In the genomic region with DNA sequence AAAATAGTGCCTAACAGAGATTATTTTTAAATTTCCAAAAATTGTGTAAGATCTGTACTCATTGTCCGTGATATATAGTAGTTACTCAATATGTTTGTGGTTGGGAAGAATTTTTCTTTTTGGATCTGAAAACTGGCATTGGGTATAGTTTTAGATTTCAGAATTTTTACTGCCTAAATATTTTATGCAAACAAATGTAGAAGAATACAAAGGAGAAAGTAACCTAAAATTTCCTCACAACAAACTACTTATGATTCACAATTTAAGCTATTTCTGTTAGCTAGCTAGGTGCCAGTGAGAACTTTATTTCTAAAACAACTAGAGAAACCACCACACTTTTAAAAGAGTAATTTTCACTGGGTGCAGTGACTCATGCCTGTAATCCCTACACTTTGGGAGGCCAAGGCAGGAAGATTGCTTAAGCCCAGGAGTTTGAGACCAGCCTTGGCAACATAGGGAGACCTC, we compare ENCODE assay signal across 18 cellular contexts. TPM values are rescaled to one million over a fixed set of nuclear protein-coding genes. Genes with fewer than 3 reads are reported as not detected.
A peak's percentile ranks its signal among the peaks of the same experiment; 100 is the strongest.
DNase-seq lines count a peak whose midpoint lies in the region; ATAC-seq, FAIRE-seq and TF ChIP-seq lines count a peak whose summit lies in the region.
"Had no signal": no experiment of that assay in that cellular context is flagged by ENCODE, and none has a peak within 500 bp of the region (broad histone marks: within the 10 kb centered on the region; RNA-seq: fewer than 3 reads in every experiment).

No MANE protein-coding gene starts in this region.

- H3K4me3 Mint-ChIP-seq in CD4-positive, alpha-beta T cell, result no peak overlapping the region
- no peak overlapping the region for H3K4me3 Mint-ChIP-seq in GM23338
- H3K4me3 Mint-ChIP-seq: natural killer cell; T-helper 1 cell treated with Interleukin-12 subunit alpha and Interleukin-12 subunit beta and Interleukin-4 antibody, amounts not matched to agents 30 μg/mL and 1 μg/mL, for 36 hours had no signal

- DNase-seq in HCEC 1CT (peak; percentile 61), RPMI7951 (ENCODE audit: low read depth) (peak; percentile 23), fibroblast of gingiva (ENCODE audit: low read depth) (peak; percentile 68), amygdala (lab: John Stamatoyannopoulos, UW) (no peak), HepG2 (ENCODE audit: low spot score) (no peak), GM23338 (ENCODE audit: low spot score) (no peak)
- DNase-seq in CD4-positive, alpha-beta T cell, result no peak
- DNase-seq: brain microvascular endothelial cell, foreskin melanocyte, left ventricle myocardium superior, natural killer cell, NCI-H82, Right ventricle myocardium superior had no signal

- no peak for FAIRE-seq in HepG2 (lab: Jason Lieb, UNC)
- FAIRE-seq: HTR-8/SVneo had no signal

- H3K36me3 ChIP-seq in subcutaneous abdominal adipose tissue (ENCODE audit: control insufficient read depth in 5 of 5, insufficient read depth in 5 of 5, low read length in 5 of 5), result no peaks in the 10 kb centered on the region
- H3K36me3 ChIP-seq in HepG2 (replicated peaks in 1 of 2; ENCODE audit: control insufficient read depth in 1 of 2, insufficient read depth in 2 of 2, low read length in 2 of 2), result no peaks in the 10 kb centered on the region
- no peaks in the 10 kb centered on the region for H3K36me3 ChIP-seq in GM23338 (ENCODE audit: insufficient read depth)
- H3K36me3 ChIP-seq: brain microvascular endothelial cell, prostate gland had no signal

- CTCF ChIA-PET in CD4-positive, alpha-beta T cell (lab: Charles Lee), result no interaction called here
- CTCF ChIA-PET in HepG2 (lab: Yijun Ruan, JAX; ENCODE audit: low intra/inter-chr PET ratio, low total read pairs), result no interaction called here

- intact Hi-C loops in CD4-positive, alpha-beta T cell (cut with DNase I, micrococcal nuclease), result loop anchor here in 1 of 2 experiments (5.0 kb wide), 1 partner anchor 34 kb away; no protein-coding TSS in a partner anchor
- intact Hi-C loops in HepG2 (cut with micrococcal nuclease; ENCODE audit: unreplicated experiment), result no loop called here

- H3K9me3 Mint-ChIP-seq in CD4-positive, alpha-beta T cell, result no peaks in the 10 kb centered on the region
- no peaks in the 10 kb centered on the region for H3K9me3 Mint-ChIP-seq in GM23338
- H3K9me3 Mint-ChIP-seq: natural killer cell; T-helper 1 cell treated with Interleukin-12 subunit alpha and Interleukin-12 subunit beta and Interleukin-4 antibody, amounts not matched to agents 30 μg/mL and 1 μg/mL, for 36 hours had no signal

- POLR2A ChIA-PET in CD4-positive, alpha-beta T cell (lab: Charles Lee), result no interaction called here
- POLR2A ChIA-PET in HepG2 (lab: Yijun Ruan, JAX), result no interaction called here

- H3K27ac ChIP-seq in subcutaneous abdominal adipose tissue (ENCODE audit: low read depth, low read length) (peak overlapping the region; percentile 14), HepG2 (ENCODE audit: extremely low read length, insufficient read depth, low read length) (no peak overlapping the region), GM23338 (ENCODE audit: low read depth) (no peak overlapping the region)
- H3K27ac ChIP-seq in CD4-positive, alpha-beta T cell (ENCODE audit: low read depth, low read length), result no peak overlapping the region
- H3K27ac ChIP-seq: brain microvascular endothelial cell, prostate gland had no signal

- no peak overlapping the region for H3K4me3 ChIP-seq in subcutaneous abdominal adipose tissue (ENCODE audit: low read depth in 1 of 5, low read length in 5 of 5)
- no peak overlapping the region for H3K4me3 ChIP-seq in HepG2 (replicated peaks in 1 of 3; ENCODE audit: insufficient read depth in 1 of 3, low read depth in 2 of 3, low read length in 3 of 3)
- H3K4me3 ChIP-seq in GM23338, result no peak overlapping the region
- H3K4me3 ChIP-seq: prostate gland had no signal

- H3K9ac ChIP-seq in subcutaneous abdominal adipose tissue (ENCODE audit: low read length in 5 of 5) (no peak overlapping the region), HepG2 (ENCODE audit: insufficient read depth, low read depth, low read length) (no peak overlapping the region)

- no TSS peak for BruUV-seq in HepG2 (replicated peaks; lab: Mats Ljungman, UMichigan)

- no peaks in the 10 kb centered on the region for H4K20me1 ChIP-seq in HepG2 (ENCODE audit: insufficient read depth, low read length)
- no peaks in the 10 kb centered on the region for H4K20me1 ChIP-seq in GM23338 (replicated peaks; ENCODE audit: insufficient read depth)

- H2AFZ ChIP-seq in HepG2 (ENCODE audit: low read length) (no peak overlapping the region), GM23338 (no peak overlapping the region)

- TF ChIP-seq POLR2A in HepG2 (IDR thresholded peaks at IDR 0.05; ENCODE audit: insufficient read depth in 1 of 2, low read depth in 2 of 2, low read length in 2 of 2), result no peak

- H3K9me3 ChIP-seq in subcutaneous abdominal adipose tissue (ENCODE audit: control insufficient read depth in 5 of 5, low read length in 5 of 5) (no peaks in the 10 kb centered on the region), HepG2 (ENCODE audit: low read length) (no peaks in the 10 kb centered on the region)
- H3K9me3 ChIP-seq in CD4-positive, alpha-beta T cell (ENCODE audit: control insufficient read depth, low read length), result no peaks in the 10 kb centered on the region
- H3K9me3 ChIP-seq: prostate gland had no signal

- ATAC-seq in CD4-positive, alpha-beta T cell (ENCODE audit: poor library complexity), result no peak
- ATAC-seq in HepG2 (no peak), GM23338 (no peak)
- ATAC-seq: activated CD4-positive, CD25-positive, alpha-beta regulatory T cell treated with anti-CD3 and anti-CD28 coated beads, Interleukin-2, amount 50 U/mL, for 24 hours; left ventricle myocardium superior; natural killer cell had no signal

- in situ Hi-C loops in HepG2 (cut with HindIII; ENCODE audit: extremely low pct_ligation_motif_present, low pct_unique_long_range_greater_than_20kb), result no loop called here

- H3K9me2 ChIP-seq in GM23338 (ENCODE audit: insufficient read depth), result no peaks in the 10 kb centered on the region

- no peak for TF ChIP-seq CTCF in CD4-positive, alpha-beta T cell (IDR thresholded peaks at IDR 0.05)
- TF ChIP-seq CTCF in HepG2 (CRISPR knock-in tag; IDR thresholded peaks at IDR 0.05) (no peak), GM23338 (conservative IDR thresholded peaks at IDR 0.05; ENCODE audit: low read depth in 2 of 2) (no peak)

- TF ChIP-seq EP300 in HepG2 (IDR thresholded peaks at IDR 0.05; ENCODE audit: low read depth in 2 of 2, low read length in 2 of 2), result no peak
- TF ChIP-seq EP300 in HepG2 (CRISPR knock-in tag; IDR thresholded peaks at IDR 0.05; ENCODE audit: borderline replicate concordance), result no peak

- H3K27me3 Mint-ChIP-seq in CD4-positive, alpha-beta T cell, result no peaks in the 10 kb centered on the region
- no peaks in the 10 kb centered on the region for H3K27me3 Mint-ChIP-seq in GM23338 (ENCODE audit: insufficient read depth, low read depth, poor library complexity)

- no peak overlapping the region for H3K4me2 ChIP-seq in HepG2 (ENCODE audit: low read depth, low read length)
- no peak overlapping the region for H3K4me2 ChIP-seq in GM23338

- H3K4me1 Mint-ChIP-seq in CD4-positive, alpha-beta T cell (ENCODE audit: low read depth), result peaks cover 44% of the 10 kb centered on the region
- peaks cover 29% of the 10 kb centered on the region for H3K4me1 Mint-ChIP-seq in GM23338

- H3K27me3 ChIP-seq in subcutaneous abdominal adipose tissue (ENCODE audit: control insufficient read depth in 5 of 5, insufficient read depth in 4 of 5, low read length in 5 of 5) (no peaks in the 10 kb centered on the region), HepG2 (ENCODE audit: control insufficient read depth in 1 of 2, insufficient read depth in 2 of 2, low read length in 2 of 2) (no peaks in the 10 kb centered on the region), GM23338 (ENCODE audit: insufficient read depth) (no peaks in the 10 kb centered on the region)
- no peaks in the 10 kb centered on the region for H3K27me3 ChIP-seq in CD4-positive, alpha-beta T cell (ENCODE audit: control insufficient read depth, insufficient read depth, low read length)
- H3K27me3 ChIP-seq: brain microvascular endothelial cell had no signal

- WGBS in HepG2 (ENCODE audit: low lambda C conversion rate), result 94% methylated on average over 1 of the region's 1 CpG

- H3K79me2 ChIP-seq in HepG2 (ENCODE audit: insufficient read depth, low read length) (no peaks in the 10 kb centered on the region), GM23338 (replicated peaks; ENCODE audit: insufficient read depth) (no peaks in the 10 kb centered on the region)

- no peak overlapping the region for H3K27ac Mint-ChIP-seq in CD4-positive, alpha-beta T cell
- H3K27ac Mint-ChIP-seq in GM23338, result no peak overlapping the region
- H3K27ac Mint-ChIP-seq: T-helper 1 cell treated with Interleukin-12 subunit alpha and Interleukin-12 subunit beta and Interleukin-4 antibody, amounts not matched to agents 30 μg/mL and 1 μg/mL, for 36 hours had no signal

- H3K4me1 ChIP-seq in subcutaneous abdominal adipose tissue (ENCODE audit: control insufficient read depth in 5 of 5, insufficient read depth in 5 of 5, low read length in 5 of 5) (peaks cover 0 to 37% (median 27%) of the 10 kb centered on the region in 5 donors), HepG2 (ENCODE audit: insufficient read depth, low read length) (peaks cover 35% of the 10 kb centered on the region), GM23338 (ENCODE audit: insufficient read depth) (peaks cover 10% of the 10 kb centered on the region; the same call in 1 of the 2 replicates)

- no peaks in the 10 kb centered on the region for H3K36me3 Mint-ChIP-seq in CD4-positive, alpha-beta T cell (ENCODE audit: low read depth)
- H3K36me3 Mint-ChIP-seq in GM23338 (ENCODE audit: low read depth), result no peaks in the 10 kb centered on the region
- H3K36me3 Mint-ChIP-seq: natural killer cell had no signal

- no peak for TF ChIP-seq RAD21 in HepG2 (CRISPR knock-in tag; IDR thresholded peaks at IDR 0.05)

- H3F3A ChIP-seq in GM23338 (replicated peaks; ENCODE audit: low read depth), result no peaks in the 10 kb centered on the region

RNA-seq across cellular contexts. Expression of a gene that starts 38.8 kb away (rescaled TPM):
- total RNA-seq in RPMI7951 (2014; rRNA removed; shearing (Covaris generic)), result 9.1 and 9.9 TPM in 2 replicates
- total RNA-seq in CD4-positive, alpha-beta T cell, result 10 to 100 TPM; 95.9 to 98.3 TPM
- 44.7 and 52.1 TPM in 2 replicates for total RNA-seq in HepG2 (2016; rRNA removed; fragmentation: Illumina TruSeq; extraction: Trizol)
- total RNA-seq in HepG2 (2016; cell fraction: cytosol; rRNA removed; fragmentation: Illumina TruSeq; extraction: Trizol; ENCODE audit: low read depth), result 5.9 and 6.4 TPM in 2 replicates
- total RNA-seq in HepG2 (2016; cell fraction: insoluble cytoplasmic fraction; rRNA removed; fragmentation: Illumina TruSeq; extraction: Trizol), result 44.0 and 53.7 TPM in 2 replicates
- 18.5 and 19.2 TPM in 2 replicates for total RNA-seq in HepG2 (2016; cell fraction: membrane; rRNA removed; fragmentation: Illumina TruSeq; extraction: Trizol)
- total RNA-seq in HepG2 (2016; cell fraction: nucleus; rRNA removed; fragmentation: Illumina TruSeq; extraction: Trizol), result 41.0 and 44.1 TPM in 2 replicates
- polyA plus RNA-seq in HepG2 (2011; rRNA removed), result 20.6 and 24.9 TPM in 2 replicates
- polyA plus RNA-seq in HepG2 (2011; cell fraction: cytosol; rRNA removed), result 8.7 and 12.4 TPM in 2 replicates
- 18.6 and 19.8 TPM in 2 replicates for polyA plus RNA-seq in HepG2 (2011; cell fraction: nucleus; rRNA removed)
- polyA plus RNA-seq in HepG2 (2012), result 16.9 and 20.3 TPM in 2 replicates
- 3.6 TPM in 2 replicates for polyA plus RNA-seq in HepG2 (2016; cell fraction: cytosol; fragmentation: Illumina TruSeq; extraction: Trizol; ENCODE audit: low read depth)
- polyA plus RNA-seq in HepG2 (2016; cell fraction: insoluble cytoplasmic fraction; fragmentation: Illumina TruSeq; extraction: Trizol; ENCODE audit: low read depth), result 46.8 and 47.5 TPM in 2 replicates
- 9.9 and 10.9 TPM in 2 replicates for polyA plus RNA-seq in HepG2 (2016; cell fraction: membrane; fragmentation: Illumina TruSeq; extraction: Trizol; ENCODE audit: low read depth)
- 40.6 and 43.2 TPM in 2 replicates for polyA plus RNA-seq in HepG2 (2016; cell fraction: nucleus; fragmentation: Illumina TruSeq; extraction: Trizol; ENCODE audit: insufficient read depth, low read depth)
- polyA minus RNA-seq in HepG2 (2011; rRNA and poly(A)+ RNA removed; ENCODE audit: low replicate concordance), result 15.1 and 39.9 TPM in 2 replicates
- polyA minus RNA-seq in HepG2 (2011; cell fraction: cytosol; rRNA and poly(A)+ RNA removed), result 14.2 and 14.6 TPM in 2 replicates
- 66.0 and 72.1 TPM in 2 replicates for polyA minus RNA-seq in HepG2 (2011; cell fraction: nucleus; rRNA and poly(A)+ RNA removed)
- total RNA-seq in GM23338 (2014; rRNA removed; shearing (Covaris generic)), result 36.2 and 36.4 TPM in 2 replicates
- 19.8 and 26.2 TPM in 2 replicates for polyA plus RNA-seq in GM23338 (2016; fragmentation: Nextera tagmentation; extraction: Ambion mirVana)

RNA-seq across cellular contexts. Expression of a gene that starts 39.5 kb away (rescaled TPM):
- total RNA-seq in RPMI7951 (2014; rRNA removed; shearing (Covaris generic)), result 43.8 and 77.3 TPM in 2 replicates
- 1 to 10 TPM; 3.8 to 4.8 TPM for total RNA-seq in CD4-positive, alpha-beta T cell
- 15.5 and 20.7 TPM in 2 replicates for total RNA-seq in HepG2 (2016; rRNA removed; fragmentation: Illumina TruSeq; extraction: Trizol)
- 20.5 and 21.1 TPM in 2 replicates for total RNA-seq in HepG2 (2016; cell fraction: cytosol; rRNA removed; fragmentation: Illumina TruSeq; extraction: Trizol; ENCODE audit: low read depth)
- 16.4 and 22.3 TPM in 2 replicates for total RNA-seq in HepG2 (2016; cell fraction: insoluble cytoplasmic fraction; rRNA removed; fragmentation: Illumina TruSeq; extraction: Trizol)
- total RNA-seq in HepG2 (2016; cell fraction: membrane; rRNA removed; fragmentation: Illumina TruSeq; extraction: Trizol), result 12.0 and 13.3 TPM in 2 replicates
- total RNA-seq in HepG2 (2016; cell fraction: nucleus; rRNA removed; fragmentation: Illumina TruSeq; extraction: Trizol), result 12.7 and 13.1 TPM in 2 replicates
- polyA plus RNA-seq in HepG2 (2011; rRNA removed), result 5.5 and 7.7 TPM in 2 replicates
- 2.6 TPM in 2 replicates for polyA plus RNA-seq in HepG2 (2011; cell fraction: cytosol; rRNA removed)
- 3.6 and 5.3 TPM in 2 replicates for polyA plus RNA-seq in HepG2 (2011; cell fraction: nucleus; rRNA removed)
- 3.4 and 6.8 TPM in 2 replicates for polyA plus RNA-seq in HepG2 (2012)
- 1.7 and 3.0 TPM in 2 replicates for polyA plus RNA-seq in HepG2 (2016; cell fraction: cytosol; fragmentation: Illumina TruSeq; extraction: Trizol; ENCODE audit: low read depth)
- 15.9 and 16.9 TPM in 2 replicates for polyA plus RNA-seq in HepG2 (2016; cell fraction: insoluble cytoplasmic fraction; fragmentation: Illumina TruSeq; extraction: Trizol; ENCODE audit: low read depth)
- polyA plus RNA-seq in HepG2 (2016; cell fraction: membrane; fragmentation: Illumina TruSeq; extraction: Trizol; ENCODE audit: low read depth), result 4.1 and 4.6 TPM in 2 replicates
- polyA plus RNA-seq in HepG2 (2016; cell fraction: nucleus; fragmentation: Illumina TruSeq; extraction: Trizol; ENCODE audit: insufficient read depth, low read depth), result 9.7 and 9.9 TPM in 2 replicates
- polyA minus RNA-seq in HepG2 (2011; rRNA and poly(A)+ RNA removed; ENCODE audit: low replicate concordance), result 3.1 and 14.4 TPM in 2 replicates
- 6.2 and 6.4 TPM in 2 replicates for polyA minus RNA-seq in HepG2 (2011; cell fraction: cytosol; rRNA and poly(A)+ RNA removed)
- polyA minus RNA-seq in HepG2 (2011; cell fraction: nucleus; rRNA and poly(A)+ RNA removed), result 15.9 and 20.3 TPM in 2 replicates
- 11.3 and 17.1 TPM in 2 replicates for total RNA-seq in GM23338 (2014; rRNA removed; shearing (Covaris generic))
- 18.7 and 20.2 TPM in 2 replicates for polyA plus RNA-seq in GM23338 (2016; fragmentation: Nextera tagmentation; extraction: Ambion mirVana)

Comparison
In these comparisons a context has a peak if more than half of its experiments do, and no peak if none do; other contexts are left out.
1. DNase-seq: peak in HCEC 1CT (single experiment), RPMI7951 (single experiment) and fibroblast of gingiva (single experiment); none in amygdala (0 of 56), CD4-positive, alpha-beta T cell (0 of 10), HepG2 (single experiment) and GM23338 (single experiment).